ENCODE assay signal across 10 cellular contexts in genomic region chr4:2792396-2792710, GRCh38. TPM values are rescaled to one million over a fixed set of nuclear protein-coding genes. Genes with fewer than 3 reads are reported as not detected.
DNase-seq lines count a peak whose midpoint lies in the region; ATAC-seq and TF ChIP-seq lines count a peak whose summit lies in the region.
"Had no signal": no experiment of that assay in that cellular context is flagged by ENCODE, and none has a peak within 500 bp of the region (broad histone marks: within the 10 kb centered on the region; RNA-seq: fewer than 3 reads in every experiment).

No MANE protein-coding gene starts in this region.

- no peak overlapping the region for H3K27ac Mint-ChIP-seq in activated CD4-positive, alpha-beta T cell treated with anti-CD3 and anti-CD28 coated beads, Interleukin-2, amount 10 ng/mL, durations not matched to agents 24 days and 14 days
- peak overlapping the region; percentile 96 for H3K27ac Mint-ChIP-seq in stimulated activated memory B cell treated with anti-CD40 and anti-IgM and Interleukin-4, amounts not matched to agents 10 μg/mL and 1 μg/mL and 100 μg/mL, for 72 hours

- H3K4me3 ChIP-seq in Peyer's patch (peak overlapping the region in 2 of 4 donors; percentile 74 to 90), iPS-15b (ENCODE audit: low read depth, low read length) (peak overlapping the region; percentile 30)

- H3K4me1 ChIP-seq in Peyer's patch (peaks cover 4 to 64% (median 36%) of the 10 kb centered on the region in 4 donors), iPS-15b (ENCODE audit: control insufficient read depth, insufficient read depth, low read length) (no peaks in the 10 kb centered on the region)

- no peaks in the 10 kb centered on the region for H3K9me3 ChIP-seq in Peyer's patch
- H3K9me3 ChIP-seq in iPS-15b (ENCODE audit: control insufficient read depth, insufficient read depth, low read length): no peaks in the 10 kb centered on the region

- H3K36me3 ChIP-seq in Peyer's patch (no peaks in the 10 kb centered on the region), iPS-15b (ENCODE audit: control insufficient read depth, insufficient read depth, low read length) (no peaks in the 10 kb centered on the region)

- peak overlapping the region; percentile 40 for H3K4me3 Mint-ChIP-seq in activated CD4-positive, alpha-beta T cell treated with anti-CD3 and anti-CD28 coated beads, Interleukin-2, amount 10 ng/mL, durations not matched to agents 24 days and 14 days
- H3K4me3 Mint-ChIP-seq in stimulated activated memory B cell treated with anti-CD40 and anti-IgM and Interleukin-4, amounts not matched to agents 10 μg/mL and 1 μg/mL and 100 μg/mL, for 72 hours: peak overlapping the region; percentile 21

- H3K27me3 Mint-ChIP-seq in activated CD4-positive, alpha-beta T cell treated with anti-CD3 and anti-CD28 coated beads, Interleukin-2, amount 10 ng/mL, durations not matched to agents 24 days and 14 days: no peaks in the 10 kb centered on the region
- H3K27me3 Mint-ChIP-seq in stimulated activated memory B cell treated with anti-CD40 and anti-IgM and Interleukin-4, amounts not matched to agents 10 μg/mL and 1 μg/mL and 100 μg/mL, for 72 hours: no peaks in the 10 kb centered on the region

- H3K9ac ChIP-seq in iPS-15b (ENCODE audit: low read depth, low read length): no peak overlapping the region
- H3K9ac ChIP-seq: parathyroid adenoma had no signal

- H3K36me3 Mint-ChIP-seq in activated CD4-positive, alpha-beta T cell treated with anti-CD3 and anti-CD28 coated beads, Interleukin-2, amount 10 ng/mL, durations not matched to agents 24 days and 14 days (ENCODE audit: low read depth): peaks cover 6% of the 10 kb centered on the region
- no peaks in the 10 kb centered on the region for H3K36me3 Mint-ChIP-seq in stimulated activated memory B cell treated with anti-CD40 and anti-IgM and Interleukin-4, amounts not matched to agents 10 μg/mL and 1 μg/mL and 100 μg/mL, for 72 hours

- no peak for TF ChIP-seq POLR2A in Peyer's patch (IDR thresholded peaks at IDR 0.05)

- no peaks in the 10 kb centered on the region for H3K27me3 ChIP-seq in Peyer's patch
- peaks cover 11% of the 10 kb centered on the region for H3K27me3 ChIP-seq in iPS-15b (ENCODE audit: control insufficient read depth, insufficient read depth, low read length)

- ATAC-seq in stimulated activated memory B cell treated with anti-CD40 and anti-IgM and Interleukin-4, amounts not matched to agents 10 μg/mL and 1 μg/mL and 100 μg/mL, for 72 hours: no peak

- DNase-seq in activated CD4-positive, alpha-beta T cell treated with anti-CD3 and anti-CD28 coated beads, Interleukin-2, amount 10 ng/mL, durations not matched to agents 24 days and 14 days: no peak
- no peak for DNase-seq in activated CD4-positive, alpha-beta T cell treated with anti-CD3 and anti-CD28 coated beads, Interleukin-2, amount 50 U/mL, for 4 hours
- DNase-seq in Peyer's patch: no peak
- DNase-seq in T-helper 9 cell: no peak
- DNase-seq in occipital lobe (lab: John Stamatoyannopoulos, UW): no peak
- no peak for DNase-seq in MV-4-11 (lab: John Stamatoyannopoulos, UW)
- DNase-seq: Kasumi-1 had no signal

- TF ChIP-seq CTCF in Peyer's patch (IDR thresholded peaks at IDR 0.05): no peak

- intact Hi-C loops in activated CD4-positive, alpha-beta T cell treated with anti-CD3 and anti-CD28 coated beads, Interleukin-2, amount 10 ng/mL, durations not matched to agents 24 days and 14 days (cut with micrococcal nuclease): no loop called here

- peak overlapping the region in 3 of 4 donors; percentile 40 to 74 (median 73) for H3K27ac ChIP-seq in Peyer's patch
- H3K27ac ChIP-seq: parathyroid adenoma had no signal

- H3K4me1 Mint-ChIP-seq in activated CD4-positive, alpha-beta T cell treated with anti-CD3 and anti-CD28 coated beads, Interleukin-2, amount 10 ng/mL, durations not matched to agents 24 days and 14 days: peaks cover 41% of the 10 kb centered on the region
- H3K4me1 Mint-ChIP-seq in stimulated activated memory B cell treated with anti-CD40 and anti-IgM and Interleukin-4, amounts not matched to agents 10 μg/mL and 1 μg/mL and 100 μg/mL, for 72 hours: peaks cover 80% of the 10 kb centered on the region

- H3K9me3 Mint-ChIP-seq in activated CD4-positive, alpha-beta T cell treated with anti-CD3 and anti-CD28 coated beads, Interleukin-2, amount 10 ng/mL, durations not matched to agents 24 days and 14 days: no peaks in the 10 kb centered on the region
- no peaks in the 10 kb centered on the region for H3K9me3 Mint-ChIP-seq in stimulated activated memory B cell treated with anti-CD40 and anti-IgM and Interleukin-4, amounts not matched to agents 10 μg/mL and 1 μg/mL and 100 μg/mL, for 72 hours

RNA-seq across cellular contexts. Expression of gene SH3BP2, which starts 0.5 kb away (rescaled TPM):
- total RNA-seq in activated CD4-positive, alpha-beta T cell treated with anti-CD3 and anti-CD28 coated beads, Interleukin-2, amount 10 ng/mL, durations not matched to agents 24 days and 14 days: 83.9 and 88.5 TPM in 2 replicates
- total RNA-seq in Peyer's patch (100 to 1,000 TPM in 2 of 4 donors, 10 to 100 TPM in 2; 54.8 to 208 (median 102) TPM), occipital lobe (24.8 TPM)

RNA-seq across cellular contexts. Expression of gene TNIP2, which starts 36.2 kb away (rescaled TPM):
- 98.7 and 99.6 TPM in 2 replicates for total RNA-seq in activated CD4-positive, alpha-beta T cell treated with anti-CD3 and anti-CD28 coated beads, Interleukin-2, amount 10 ng/mL, durations not matched to agents 24 days and 14 days
- total RNA-seq in Peyer's patch (100 to 1,000 TPM; 135 to 255 (median 145) TPM), occipital lobe (5.9 TPM)

RNA-seq across cellular contexts. Expression of gene ADD1, which starts 51.3 kb away (rescaled TPM):
- 187 and 198 TPM in 2 replicates for total RNA-seq in activated CD4-positive, alpha-beta T cell treated with anti-CD3 and anti-CD28 coated beads, Interleukin-2, amount 10 ng/mL, durations not matched to agents 24 days and 14 days
- total RNA-seq in Peyer's patch (100 to 1,000 TPM; 290 to 470 (median 372) TPM), occipital lobe (166 TPM)

Comparison
In these comparisons a context has a peak if more than half of its experiments do, and no peak if none do; other contexts are left out.
1. RNA of gene TNIP2, which starts 36.2 kb away (total RNA-seq): 135 to 255 TPM in Peyer's patch and 98.7 to 99.6 TPM in activated CD4-positive, alpha-beta T cell treated with anti-CD3 and anti-CD28 coated beads, Interleukin-2, amount 10 ng/mL, durations not matched to agents 24 days and 14 days; 5.9 TPM in occipital lobe (single experiment); every median in the first group is over 10 times any median in the second.